ENCODE assay signal across 1 cellular context in the genomic region with DNA sequence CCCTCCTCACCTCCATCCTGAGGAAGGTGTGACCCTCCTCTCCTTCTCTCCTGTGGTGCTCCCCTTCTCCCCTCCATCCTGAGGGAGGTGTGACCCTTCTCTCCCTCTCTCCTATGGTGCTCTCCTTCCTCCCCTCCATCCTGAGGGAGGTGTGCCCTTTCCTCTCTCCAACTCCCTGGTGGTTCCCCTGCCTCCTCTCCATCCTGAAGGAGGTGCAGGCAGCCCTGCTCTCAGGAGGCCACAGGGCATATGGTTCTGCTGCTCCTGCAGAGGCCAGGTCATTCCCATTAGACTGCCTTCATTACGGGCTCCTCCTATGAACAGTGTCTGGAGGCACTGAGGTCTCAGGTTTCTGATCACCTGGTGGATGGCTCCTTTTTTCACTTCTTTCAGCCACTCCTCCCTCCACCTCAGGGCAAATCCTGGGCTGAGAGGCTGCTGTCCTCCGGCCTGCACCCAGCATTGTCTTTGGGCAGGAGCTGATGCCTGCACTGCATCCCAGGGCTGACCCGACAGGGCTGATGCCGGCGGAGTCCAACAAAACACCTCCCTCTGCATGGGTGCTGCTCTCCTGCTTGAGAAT.
TF ChIP-seq lines count a peak whose summit lies in the region.

No MANE protein-coding gene starts in this region.

TF ChIP-seq in K562, 482 proteins besides CTCF, POLR2A, EP300 and RAD21 (continued from another document):
- TF ChIP-seq, protein P1, sequence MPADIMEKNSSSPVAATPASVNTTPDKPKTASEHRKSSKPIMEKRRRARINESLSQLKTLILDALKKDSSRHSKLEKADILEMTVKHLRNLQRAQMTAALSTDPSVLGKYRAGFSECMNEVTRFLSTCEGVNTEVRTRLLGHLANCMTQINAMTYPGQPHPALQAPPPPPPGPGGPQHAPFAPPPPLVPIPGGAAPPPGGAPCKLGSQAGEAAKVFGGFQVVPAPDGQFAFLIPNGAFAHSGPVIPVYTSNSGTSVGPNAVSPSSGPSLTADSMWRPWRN (IDR thresholded peaks at IDR 0.05; ENCODE audit: low read depth): no peak
- TF ChIP-seq ZNF263 (CRISPR knock-in tag; IDR thresholded peaks at IDR 0.05; ENCODE audit: borderline replicate concordance): 0 out of 2 replicates have a peak, but pooled peaks have one; percentile 10
